ENCODE assay signal across 8 cellular contexts in the genomic region with DNA sequence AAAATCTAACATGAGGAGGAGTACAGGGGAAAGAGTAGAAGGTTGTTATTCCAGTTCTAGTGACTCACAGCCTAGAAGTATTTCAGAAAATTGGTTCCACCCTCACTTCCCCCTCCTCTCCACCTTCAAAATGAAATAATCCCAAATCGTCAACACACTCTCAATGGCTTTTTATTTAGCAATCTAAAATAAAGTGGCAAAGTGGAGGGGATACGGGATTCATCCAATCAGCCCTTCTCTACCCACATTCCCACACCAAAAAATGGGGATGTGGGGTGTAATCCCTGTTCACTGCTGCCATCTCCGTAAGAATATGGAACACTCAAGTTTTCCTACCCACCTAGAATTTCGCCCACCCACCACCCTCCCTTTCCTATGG. TPM values are rescaled to one million over a fixed set of nuclear protein-coding genes. Genes with fewer than 3 reads are reported as not detected.
A peak's percentile ranks its signal among the peaks of the same experiment; 100 is the strongest.
DNase-seq lines count a peak whose midpoint lies in the region; ATAC-seq and TF ChIP-seq lines count a peak whose summit lies in the region.

No MANE protein-coding gene starts in this region.

- POLR2A ChIA-PET in activated CD4-positive, alpha-beta T cell treated with anti-CD3 and anti-CD28 coated beads, Interleukin-2, amount 10 ng/mL, durations not matched to agents 7 days and 5 days (lab: Charles Lee), result no interaction called here

- no peaks in the 10 kb centered on the region for H3K9me3 Mint-ChIP-seq in activated CD4-positive, alpha-beta T cell treated with anti-CD3 and anti-CD28 coated beads, Interleukin-2, amount 10 ng/mL, durations not matched to agents 7 days and 5 days
- no peaks in the 10 kb centered on the region for H3K9me3 Mint-ChIP-seq in natural killer cell treated with Interleukin-12 subunit alpha and Interleukin-12 subunit beta and Interleukin-15 and Interleukin-18, amount 100 ng/mL, for 72 hours

- H3K27ac Mint-ChIP-seq in activated CD4-positive, alpha-beta T cell treated with anti-CD3 and anti-CD28 coated beads, Interleukin-2, amount 10 ng/mL, durations not matched to agents 7 days and 5 days, result no peak overlapping the region
- H3K27ac Mint-ChIP-seq in natural killer cell treated with Interleukin-12 subunit alpha and Interleukin-12 subunit beta and Interleukin-15 and Interleukin-18, amount 100 ng/mL, for 72 hours, result peak overlapping the region; percentile 47 to 56

- in situ Hi-C loops in SK-MEL-5 (cut with HindIII; ENCODE audit: low pct_unique_long_range_greater_than_20kb, low sequenced_read_pairs), result no loop called here

- TF ChIP-seq POLR2A in erythroblast (IDR thresholded peaks at IDR 0.05; ENCODE audit: low read length), result no peak

- ATAC-seq in natural killer cell treated with Interleukin-12 subunit alpha and Interleukin-12 subunit beta and Interleukin-15 and Interleukin-18, amount 100 ng/mL, for 72 hours, result no peak
- ATAC-seq in HG03460 (IDR thresholded peaks at IDR 0.05; ENCODE audit: unreplicated experiment), result no peak

- CTCF ChIA-PET in activated CD4-positive, alpha-beta T cell treated with anti-CD3 and anti-CD28 coated beads, Interleukin-2, amount 10 ng/mL, durations not matched to agents 7 days and 5 days (lab: Charles Lee), result interaction anchor here (0.7 to 1.0 kb wide), 3 partner anchors 16 to 59 kb away, joined by 3 to 4 read pairs (median 3); partner anchors contain the start of gene DUSP19

- intact Hi-C loops in posterior vena cava (cut with DNase I), result no loop called here

- H3K27me3 Mint-ChIP-seq in activated CD4-positive, alpha-beta T cell treated with anti-CD3 and anti-CD28 coated beads, Interleukin-2, amount 10 ng/mL, durations not matched to agents 7 days and 5 days, result peaks cover 73% of the 10 kb centered on the region
- H3K27me3 Mint-ChIP-seq in natural killer cell treated with Interleukin-12 subunit alpha and Interleukin-12 subunit beta and Interleukin-15 and Interleukin-18, amount 100 ng/mL, for 72 hours, result peaks cover 32 to 58% of the 10 kb centered on the region in 2 donors

- no peak for DNase-seq in activated CD4-positive, alpha-beta T cell treated with anti-CD3 and anti-CD28 coated beads, Interleukin-2, amount 10 ng/mL, durations not matched to agents 7 days and 5 days
- no peak for DNase-seq in activated CD4-positive, alpha-beta T cell treated with anti-CD3 and anti-CD28 coated beads, Interleukin-2, amount 50 U/mL, for 1 hour
- DNase-seq in SK-MEL-5 (ENCODE audit: low read depth, low spot score), result peak; percentile 13
- peak; percentile 45 to 72 for DNase-seq in erythroblast (lab: John Stamatoyannopoulos, UW)
- no peak for DNase-seq in natural killer cell treated with Interleukin-12 subunit alpha and Interleukin-12 subunit beta and Interleukin-15 and Interleukin-18, amount 100 ng/mL, for 72 hours (ENCODE audit: low spot score)
- no peak for DNase-seq in NCI-H2029 treated with DMSO at 0.1 percent for 48 hours (lab: John Stamatoyannopoulos, UW)
- DNase-seq in posterior vena cava (ENCODE audit: low spot score), result no peak

- H3K4me1 Mint-ChIP-seq in activated CD4-positive, alpha-beta T cell treated with anti-CD3 and anti-CD28 coated beads, Interleukin-2, amount 10 ng/mL, durations not matched to agents 7 days and 5 days, result peaks cover 28% of the 10 kb centered on the region
- H3K4me1 Mint-ChIP-seq in natural killer cell treated with Interleukin-12 subunit alpha and Interleukin-12 subunit beta and Interleukin-15 and Interleukin-18, amount 100 ng/mL, for 72 hours (ENCODE audit: low read depth in 2 of 2), result peaks cover 17 to 25% of the 10 kb centered on the region in 2 donors

- no peaks in the 10 kb centered on the region for H3K36me3 Mint-ChIP-seq in activated CD4-positive, alpha-beta T cell treated with anti-CD3 and anti-CD28 coated beads, Interleukin-2, amount 10 ng/mL, durations not matched to agents 7 days and 5 days (ENCODE audit: low read depth)
- H3K36me3 Mint-ChIP-seq in natural killer cell treated with Interleukin-12 subunit alpha and Interleukin-12 subunit beta and Interleukin-15 and Interleukin-18, amount 100 ng/mL, for 72 hours, result no peaks in the 10 kb centered on the region

- peak overlapping the region; percentile 62 for H3K4me3 Mint-ChIP-seq in activated CD4-positive, alpha-beta T cell treated with anti-CD3 and anti-CD28 coated beads, Interleukin-2, amount 10 ng/mL, durations not matched to agents 7 days and 5 days
- H3K4me3 Mint-ChIP-seq in natural killer cell treated with Interleukin-12 subunit alpha and Interleukin-12 subunit beta and Interleukin-15 and Interleukin-18, amount 100 ng/mL, for 72 hours, result peak overlapping the region; percentile 82

RNA-seq across cellular contexts. Expression of gene NCKAP1, which starts 1.0 kb away (rescaled TPM):
- under 1 TPM; 0.87 to 0.92 TPM for total RNA-seq in activated CD4-positive, alpha-beta T cell treated with anti-CD3 and anti-CD28 coated beads, Interleukin-2, amount 10 ng/mL, durations not matched to agents 7 days and 5 days
- total RNA-seq in SK-MEL-5 (2014; rRNA removed; shearing (Covaris generic)), result 124 and 125 TPM in 2 replicates
- polyA plus RNA-seq in SK-MEL-5 (2015; cell fraction: cytosol; rRNA removed), result 102 and 117 TPM in 2 replicates
- 90.5 and 97.0 TPM in 2 replicates for polyA plus RNA-seq in SK-MEL-5 (2015; cell fraction: nucleus; rRNA removed)
- 1 to 10 TPM; 3.1 to 9.2 TPM for total RNA-seq in natural killer cell treated with Interleukin-12 subunit alpha and Interleukin-12 subunit beta and Interleukin-15 and Interleukin-18, amount 100 ng/mL, for 72 hours
- 100 to 1,000 TPM; 187 to 280 TPM for total RNA-seq in posterior vena cava

RNA-seq across cellular contexts. Expression of gene DUSP19, which starts 41.3 kb away (rescaled TPM):
- 1 to 10 TPM in 1 of 2 experiments, under 1 TPM in 1; 0.92 to 1.6 TPM for total RNA-seq in activated CD4-positive, alpha-beta T cell treated with anti-CD3 and anti-CD28 coated beads, Interleukin-2, amount 10 ng/mL, durations not matched to agents 7 days and 5 days
- 7.5 and 8.1 TPM in 2 replicates for total RNA-seq in SK-MEL-5 (2014; rRNA removed; shearing (Covaris generic))
- 4.5 and 4.7 TPM in 2 replicates for polyA plus RNA-seq in SK-MEL-5 (2015; cell fraction: cytosol; rRNA removed)
- polyA plus RNA-seq in SK-MEL-5 (2015; cell fraction: nucleus; rRNA removed), result 2.1 and 2.8 TPM in 2 replicates
- total RNA-seq in natural killer cell treated with Interleukin-12 subunit alpha and Interleukin-12 subunit beta and Interleukin-15 and Interleukin-18, amount 100 ng/mL, for 72 hours, result 1 to 10 TPM; 1.4 to 1.5 TPM
- 1 to 10 TPM; 5.7 to 9.1 TPM for total RNA-seq in posterior vena cava

Comparison
In these comparisons a context has a peak if more than half of its experiments do, and no peak if none do; other contexts are left out.
1. DNase-seq: peak in SK-MEL-5 (single experiment) and erythroblast (2 of 2); none in activated CD4-positive, alpha-beta T cell treated with anti-CD3 and anti-CD28 coated beads, Interleukin-2, amount 10 ng/mL, durations not matched to agents 7 days and 5 days (single experiment), activated CD4-positive, alpha-beta T cell treated with anti-CD3 and anti-CD28 coated beads, Interleukin-2, amount 50 U/mL, for 1 hour (single experiment), natural killer cell treated with Interleukin-12 subunit alpha and Interleukin-12 subunit beta and Interleukin-15 and Interleukin-18, amount 100 ng/mL, for 72 hours (single experiment), NCI-H2029 treated with DMSO at 0.1 percent for 48 hours (single experiment) and posterior vena cava (single experiment).
2. RNA of gene NCKAP1, which starts 1.0 kb away (total RNA-seq): 187 to 280 TPM in posterior vena cava and 124 to 125 TPM in SK-MEL-5; 3.1 to 9.2 TPM in natural killer cell treated with Interleukin-12 subunit alpha and Interleukin-12 subunit beta and Interleukin-15 and Interleukin-18, amount 100 ng/mL, for 72 hours and 0.87 to 0.92 TPM in activated CD4-positive, alpha-beta T cell treated with anti-CD3 and anti-CD28 coated beads, Interleukin-2, amount 10 ng/mL, durations not matched to agents 7 days and 5 days; every median in the first group is over 10 times any median in the second.